ENCODE assay signal across 8 cellular contexts in the genomic region with DNA sequence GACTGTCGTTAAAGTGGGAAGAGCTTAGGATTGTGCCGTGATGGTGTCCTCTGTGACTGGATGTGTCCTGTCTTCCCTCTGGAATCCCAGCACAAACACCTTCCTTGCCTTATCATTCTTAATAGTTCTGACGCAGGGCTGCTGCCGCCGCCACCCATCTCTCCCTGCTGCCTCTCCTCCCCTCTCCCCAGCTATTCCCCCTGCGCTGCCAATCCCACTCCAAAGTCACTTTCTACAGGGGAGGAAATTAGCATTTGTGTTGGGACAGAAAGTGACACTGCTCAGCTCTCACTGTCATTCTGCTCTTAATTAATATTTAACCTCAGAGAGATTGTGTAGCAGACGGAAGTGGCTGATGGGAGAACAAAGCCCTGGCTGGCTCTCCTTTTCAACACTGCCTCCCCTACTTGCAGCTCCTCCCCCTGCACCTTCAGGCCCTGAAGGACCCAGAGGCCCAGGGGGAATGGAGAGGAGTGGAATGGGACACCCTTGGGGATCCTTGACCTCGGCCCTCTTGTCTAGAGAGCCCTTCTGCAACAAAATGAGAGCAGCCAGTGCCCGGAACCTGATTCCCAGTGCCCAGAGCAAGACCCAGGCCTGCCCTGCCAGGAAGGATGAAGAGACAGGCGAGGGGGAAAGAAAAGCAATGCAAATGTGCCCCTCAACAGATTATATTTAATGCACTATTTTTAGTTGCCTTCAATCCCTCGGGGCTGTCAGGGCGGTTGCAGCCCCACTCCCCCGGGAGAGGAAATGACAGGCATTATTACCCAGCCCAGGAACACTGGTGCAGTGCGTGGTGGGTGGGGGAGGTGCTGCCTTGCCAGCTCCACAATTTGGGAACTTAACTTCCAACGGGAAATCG. TPM values are rescaled to one million over a fixed set of nuclear protein-coding genes. Genes with fewer than 3 reads are reported as not detected.
DNase-seq lines count a peak whose midpoint lies in the region; ATAC-seq and TF ChIP-seq lines count a peak whose summit lies in the region.
"Had no signal": no experiment of that assay in that cellular context is flagged by ENCODE, and none has a peak within 500 bp of the region (broad histone marks: within the 10 kb centered on the region; RNA-seq: fewer than 3 reads in every experiment).

No MANE protein-coding gene starts in this region.

- ATAC-seq in GM19397 (IDR thresholded peaks at IDR 0.05; ENCODE audit: unreplicated experiment) (peak; percentile 90), HG03103 (IDR thresholded peaks at IDR 0.05; ENCODE audit: low read depth, unreplicated experiment) (peak; percentile 78), body of pancreas (peak; percentile 69), omental fat pad (ENCODE audit: low FRiP score) (no peak)
- ATAC-seq in stimulated activated naive B cell treated with anti-CD40 and anti-IgM and Interleukin-4, amounts not matched to agents 10 μg/mL and 1 μg/mL and 100 μg/mL, for 72 hours (replicated peaks): peak; percentile 90 to 91

- WGBS in body of pancreas, 2 donors: 36 to 42% methylated on average over 16 of the region's 16 CpGs
- WGBS in adrenal gland, 4 donors: 39 to 49% (median 43%) methylated on average over 16 of the region's 16 CpGs

- H3K27ac Mint-ChIP-seq in stimulated activated naive B cell treated with anti-CD40 and anti-IgM and Interleukin-4, amounts not matched to agents 10 μg/mL and 1 μg/mL and 100 μg/mL, for 72 hours: peak overlapping the region; percentile 79
- H3K27ac Mint-ChIP-seq: stimulated activated naive CD8-positive, alpha-beta T cell treated with anti-CD3 and anti-CD28 coated beads, Interleukin-15, Interleukin-2, amounts not matched to agents 100 ng/mL and 50 ng/mL, for 24 hours had no signal

- H3K27me3 Mint-ChIP-seq in stimulated activated naive B cell treated with anti-CD40 and anti-IgM and Interleukin-4, amounts not matched to agents 10 μg/mL and 1 μg/mL and 100 μg/mL, for 72 hours: peaks cover 16 to 21% of the 10 kb centered on the region in 2 donors

- no peak for TF ChIP-seq POLR2A in body of pancreas (IDR thresholded peaks at IDR 0.05)
- no peak for TF ChIP-seq POLR2A in adrenal gland (IDR thresholded peaks at IDR 0.05)

- H3K36me3 Mint-ChIP-seq in stimulated activated naive B cell treated with anti-CD40 and anti-IgM and Interleukin-4, amounts not matched to agents 10 μg/mL and 1 μg/mL and 100 μg/mL, for 72 hours: no peaks in the 10 kb centered on the region

- H3K36me3 ChIP-seq in body of pancreas (replicated peaks in 1 of 2; ENCODE audit: insufficient read depth in 1 of 2, low read depth in 2 of 2) (no peaks in the 10 kb centered on the region), adrenal gland (replicated peaks in 1 of 2) (no peaks in the 10 kb centered on the region)

- peak overlapping the region; percentile 69 to 71 for H3K4me3 Mint-ChIP-seq in stimulated activated naive B cell treated with anti-CD40 and anti-IgM and Interleukin-4, amounts not matched to agents 10 μg/mL and 1 μg/mL and 100 μg/mL, for 72 hours
- H3K4me3 Mint-ChIP-seq: stimulated activated naive CD8-positive, alpha-beta T cell treated with anti-CD3 and anti-CD28 coated beads, Interleukin-15, Interleukin-2, amounts not matched to agents 100 ng/mL and 50 ng/mL, for 24 hours had no signal

- no peaks in the 10 kb centered on the region for H3K9me3 Mint-ChIP-seq in stimulated activated naive B cell treated with anti-CD40 and anti-IgM and Interleukin-4, amounts not matched to agents 10 μg/mL and 1 μg/mL and 100 μg/mL, for 72 hours
- H3K9me3 Mint-ChIP-seq: stimulated activated naive CD8-positive, alpha-beta T cell treated with anti-CD3 and anti-CD28 coated beads, Interleukin-15, Interleukin-2, amounts not matched to agents 100 ng/mL and 50 ng/mL, for 24 hours had no signal

- no peak for TF ChIP-seq CTCF in body of pancreas (IDR thresholded peaks at IDR 0.05)
- TF ChIP-seq CTCF in omental fat pad (IDR thresholded peaks at IDR 0.05): no peak
- TF ChIP-seq CTCF in adrenal gland (IDR thresholded peaks at IDR 0.05): no peak

- DNase-seq in body of pancreas (peak in 2 of 4 donors; percentile 17 to 33), omental fat pad (ENCODE audit: low spot score) (no peak), NCI-H748 (lab: John Stamatoyannopoulos, UW; ENCODE audit: unreplicated experiment) (no peak), adrenal gland (no peak)
- DNase-seq in stimulated activated naive B cell treated with anti-CD40 and anti-IgM and Interleukin-4, amounts not matched to agents 10 μg/mL and 1 μg/mL and 100 μg/mL, for 72 hours: peak; percentile 13

- intact Hi-C loops in body of pancreas (cut with DNase I): no loop called here
- intact Hi-C loops in adrenal gland (cut with DNase I): no loop called here

- H3K27me3 ChIP-seq in body of pancreas (no peaks in the 10 kb centered on the region), adrenal gland (peaks cover 4% of the 10 kb centered on the region)

- H3K9me3 ChIP-seq in body of pancreas: no peaks in the 10 kb centered on the region
- H3K9me3 ChIP-seq in adrenal gland (replicated peaks in 1 of 3): no peaks in the 10 kb centered on the region

- peaks cover 10% of the 10 kb centered on the region for H3K4me1 ChIP-seq in body of pancreas
- H3K4me1 ChIP-seq in adrenal gland (replicated peaks in 1 of 2): peaks cover 0 to 9% of the 10 kb centered on the region in 2 donors

- H3K4me3 ChIP-seq in body of pancreas (no peak overlapping the region), adrenal gland (no peak overlapping the region)

- H3K27ac ChIP-seq in body of pancreas (peak overlapping the region in 1 of 4 donors; percentile 11), adrenal gland (no peak overlapping the region)

- H3K4me1 Mint-ChIP-seq in stimulated activated naive B cell treated with anti-CD40 and anti-IgM and Interleukin-4, amounts not matched to agents 10 μg/mL and 1 μg/mL and 100 μg/mL, for 72 hours: peaks cover 44 to 56% of the 10 kb centered on the region in 2 donors

RNA-seq across cellular contexts. Expression of a gene that starts 14.7 kb away (rescaled TPM):
- total RNA-seq in body of pancreas: not detected
- 1 to 10 TPM; 1.0 to 3.2 (median 2.0) TPM for total RNA-seq in omental fat pad
- 1 to 10 TPM in 6 of 8 donors, not detected in 2; 1.2 to 4.1 (median 3.4) TPM for total RNA-seq in adrenal gland
- polyA plus RNA-seq in adrenal gland: 10 to 100 TPM in 1 of 3 donors, 1 to 10 TPM in 2; 5.1 to 10.9 (median 9.6) TPM

RNA-seq across cellular contexts. Expression of a gene that starts 27.0 kb away (rescaled TPM):
- total RNA-seq in body of pancreas: 1 to 10 TPM in 1 of 2 donors, not detected in 1; 7.0 TPM
- total RNA-seq in omental fat pad: 10 to 100 TPM in 1 of 4 donors, 1 to 10 TPM in 3; 1.4 to 14.1 (median 3.9) TPM
- total RNA-seq in adrenal gland: 1 to 10 TPM in 1 of 8 donors, under 1 TPM in 3, not detected in 4; 0.25 to 1.4 (median 0.48) TPM
- polyA plus RNA-seq in adrenal gland: 1 to 10 TPM in 1 of 3 donors, under 1 TPM in 2; 0.29 to 2.4 (median 0.67) TPM

RNA-seq across cellular contexts. Expression of a gene that starts 37.0 kb away (rescaled TPM):
- total RNA-seq in body of pancreas: 10 to 100 TPM; 11.7 to 20.8 TPM
- total RNA-seq in omental fat pad: 100 to 1,000 TPM in 1 of 4 donors, 10 to 100 TPM in 3; 23.0 to 116 (median 62.6) TPM
- 10 to 100 TPM; 10.6 to 36.9 (median 29.3) TPM for total RNA-seq in adrenal gland
- 10 to 100 TPM; 17.1 to 31.2 (median 21.5) TPM for polyA plus RNA-seq in adrenal gland

RNA-seq across cellular contexts. Expression of a gene that starts 51.4 kb away (rescaled TPM):
- total RNA-seq in body of pancreas (1 to 10 TPM; 1.3 to 2.6 TPM), omental fat pad (1 to 10 TPM; 2.8 to 4.8 (median 4.3) TPM), adrenal gland (1 to 10 TPM; 1.3 to 7.5 (median 3.0) TPM)
- polyA plus RNA-seq in adrenal gland: 10 to 100 TPM in 1 of 3 donors, 1 to 10 TPM in 2; 7.4 to 14.8 (median 8.0) TPM

RNA-seq across cellular contexts. Expression of a gene that starts 51.5 kb away (rescaled TPM):
- total RNA-seq in body of pancreas (10 to 100 TPM in 1 of 2 donors, 1 to 10 TPM in 1; 9.6 to 11.9 TPM), omental fat pad (10 to 100 TPM; 14.7 to 24.9 (median 20.0) TPM), adrenal gland (10 to 100 TPM; 22.6 to 50.0 (median 30.3) TPM)
- 10 to 100 TPM; 16.7 to 30.0 (median 16.7) TPM for polyA plus RNA-seq in adrenal gland
